16 cellular contexts compared by ENCODE assay signal in genomic region chr1:229364216-229365065, GRCh38.
"Had no signal": no experiment of that assay in that cellular context is flagged by ENCODE, and none has a peak within 500 bp of the region (broad histone marks: within the 10 kb centered on the region; RNA-seq: fewer than 3 reads in every experiment).

No MANE protein-coding gene starts in this region.

- H3K9me3 ChIP-seq: adrenal gland, left lung, neutrophil, tibial nerve had no signal

- DNase-seq: activated CD8-positive, alpha-beta T cell treated with anti-CD3 and anti-CD28 coated beads for 36 hours; activated effector memory CD4-positive, alpha-beta T cell treated with anti-CD3 and anti-CD28 coated beads, Interleukin-2, amount 50 U/mL, for 16 hours; activated T-cell treated with anti-CD3 and anti-CD28 coated beads, Interleukin-2, amount 50 U/mL, for 4 hours; adrenal gland; hippocampal formation; kidney; left lung; mammary epithelial cell; naive thymus-derived CD8-positive, alpha-beta T cell; stimulated activated CD4-positive, alpha-beta T cell treated with anti-CD3 and anti-CD28 coated beads, Interleukin-2, amount 100 ng/mL, for 48 hours; stimulated activated naive CD4-positive, alpha-beta T cell treated with Interleukin-2 at 50 U/mL for 16 hours; WERI-Rb-1 had no signal

- H3K4me1 ChIP-seq: adrenal gland, left lung, tibial nerve had no signal

- ATAC-seq: activated CD8-positive, alpha-beta T cell treated with anti-CD3 and anti-CD28 coated beads for 36 hours; activated T-cell treated with anti-CD3 and anti-CD28 coated beads, Interleukin-2, amount 50 U/mL, for 4 hours; esophagus mucosa; left lung; naive thymus-derived CD8-positive, alpha-beta T cell had no signal

- H3K27ac ChIP-seq: adrenal gland, coronary artery, left lung, neutrophil, tibial nerve, WERI-Rb-1 had no signal

- H3K36me3 ChIP-seq: adrenal gland, left lung, neutrophil, tibial nerve, WERI-Rb-1 had no signal

- H3K4me3 ChIP-seq: adrenal gland, coronary artery, left lung, tibial nerve had no signal
